ENCODE assay signal across 21 cellular contexts in the genomic region with DNA sequence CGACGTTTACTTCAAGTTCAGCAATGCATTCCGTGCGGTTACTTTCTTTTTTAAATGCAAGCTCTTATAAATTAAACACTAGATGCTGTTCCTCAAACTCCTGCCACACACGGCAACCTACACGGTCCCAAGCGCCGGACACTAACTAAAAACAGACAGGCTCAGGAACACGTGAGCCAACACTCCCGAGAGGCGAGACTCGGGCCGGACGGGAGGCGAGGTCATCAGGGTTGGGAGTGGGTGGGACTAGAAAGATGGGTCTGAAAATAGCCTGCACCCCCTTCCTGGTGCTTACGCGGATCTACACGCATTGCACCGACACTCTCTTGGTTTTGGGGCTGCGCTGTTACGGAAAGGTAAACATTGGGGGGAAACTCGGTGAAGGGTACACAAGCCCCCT. TPM values are rescaled to one million over a fixed set of nuclear protein-coding genes. Genes with fewer than 3 reads are reported as not detected.
"Had no signal": no experiment of that assay in that cellular context is flagged by ENCODE, and none has a peak within 500 bp of the region (broad histone marks: within the 10 kb centered on the region; RNA-seq: fewer than 3 reads in every experiment).

No MANE protein-coding gene starts in this region.

- H3K4me3 Mint-ChIP-seq: activated naive CD8-positive, alpha-beta T cell treated with anti-CD3 and anti-CD28 coated beads for 36 hours; activated T-cell treated with anti-CD3 and anti-CD28 coated beads, Interleukin-2, amount 50 U/mL, for 4 hours; endodermal cell; natural killer cell treated with Interleukin-12 subunit alpha and Interleukin-12 subunit beta and Interleukin-15 and Interleukin-18, amount 100 ng/mL, for 72 hours; WTC11 had no signal

- H3K36me3 Mint-ChIP-seq: activated naive CD8-positive, alpha-beta T cell treated with anti-CD3 and anti-CD28 coated beads for 36 hours; natural killer cell treated with Interleukin-12 subunit alpha and Interleukin-12 subunit beta and Interleukin-15 and Interleukin-18, amount 100 ng/mL, for 72 hours; WTC11 had no signal

- FAIRE-seq: keratinocyte, pancreas, urothelium cell line had no signal

- DNase-seq: activated CD4-positive, alpha-beta T cell treated with anti-CD3 and anti-CD28 coated beads, Interleukin-2, amount 50 U/mL, for 4 hours; activated CD8-positive, alpha-beta memory T cell treated with anti-CD3 and anti-CD28 coated beads for 24 hours; activated CD8-positive, alpha-beta memory T cell treated with anti-CD3 and anti-CD28 coated beads, Interleukin-2, amount 50 U/mL, for 4 hours; activated naive CD4-positive, alpha-beta T cell; activated naive CD8-positive, alpha-beta T cell treated with anti-CD3 and anti-CD28 coated beads for 36 hours; activated T-cell treated with anti-CD3 and anti-CD28 coated beads, Interleukin-2, amount 50 U/mL, for 4 hours; amygdala; cerebellar nuclear complex; endodermal cell; foreskin keratinocyte; midbrain; stimulated activated CD4-positive, alpha-beta T cell treated with anti-CD3 and anti-CD28 coated beads, Interleukin-12 subunit alpha, Interleukin-12 subunit beta, amount 100 ng/mL, for 4 hours; stomach; T-helper 9 cell had no signal

- ATAC-seq: activated T-cell treated with anti-CD3 and anti-CD28 coated beads, Interleukin-2, amount 50 U/mL, for 4 hours; foreskin keratinocyte; natural killer cell treated with Interleukin-12 subunit alpha and Interleukin-12 subunit beta and Interleukin-15 and Interleukin-18, amount 100 ng/mL, for 72 hours; pancreas; right cardiac atrium; WTC11 had no signal

- H3K27me3 Mint-ChIP-seq: activated naive CD8-positive, alpha-beta T cell treated with anti-CD3 and anti-CD28 coated beads for 36 hours; natural killer cell treated with Interleukin-12 subunit alpha and Interleukin-12 subunit beta and Interleukin-15 and Interleukin-18, amount 100 ng/mL, for 72 hours had no signal

- H3K9me3 Mint-ChIP-seq: activated naive CD8-positive, alpha-beta T cell treated with anti-CD3 and anti-CD28 coated beads for 36 hours; activated T-cell treated with anti-CD3 and anti-CD28 coated beads, Interleukin-2, amount 50 U/mL, for 4 hours; activated T-helper 2 cell treated with anti-CD3 and anti-CD28 coated beads, Interferon-gamma antibody, Interleukin-2, Interleukin-4, amounts not matched to agents 10 μg/mL and 5 μg/mL and 100 μg/mL, durations not matched to agents 14 hours and 24 hours and 36 hours; endodermal cell; natural killer cell treated with Interleukin-12 subunit alpha and Interleukin-12 subunit beta and Interleukin-15 and Interleukin-18, amount 100 ng/mL, for 72 hours; WTC11 had no signal

- H3K27ac Mint-ChIP-seq: activated naive CD8-positive, alpha-beta T cell treated with anti-CD3 and anti-CD28 coated beads for 36 hours; activated T-helper 2 cell treated with anti-CD3 and anti-CD28 coated beads, Interferon-gamma antibody, Interleukin-2, Interleukin-4, amounts not matched to agents 10 μg/mL and 5 μg/mL and 100 μg/mL, durations not matched to agents 14 hours and 24 hours and 36 hours; endodermal cell; WTC11 had no signal

- H3K4me1 Mint-ChIP-seq: WTC11 had no signal

RNA-seq across cellular contexts. Expression of a gene that starts 20.3 kb away (rescaled TPM):
- polyA plus RNA-seq: foreskin keratinocyte, keratinocyte, pancreas, stomach had no signal

RNA-seq across cellular contexts. Expression of a gene that starts 37.6 kb away (rescaled TPM):
- polyA plus RNA-seq: foreskin keratinocyte, keratinocyte, pancreas had no signal
